In the genomic region with DNA sequence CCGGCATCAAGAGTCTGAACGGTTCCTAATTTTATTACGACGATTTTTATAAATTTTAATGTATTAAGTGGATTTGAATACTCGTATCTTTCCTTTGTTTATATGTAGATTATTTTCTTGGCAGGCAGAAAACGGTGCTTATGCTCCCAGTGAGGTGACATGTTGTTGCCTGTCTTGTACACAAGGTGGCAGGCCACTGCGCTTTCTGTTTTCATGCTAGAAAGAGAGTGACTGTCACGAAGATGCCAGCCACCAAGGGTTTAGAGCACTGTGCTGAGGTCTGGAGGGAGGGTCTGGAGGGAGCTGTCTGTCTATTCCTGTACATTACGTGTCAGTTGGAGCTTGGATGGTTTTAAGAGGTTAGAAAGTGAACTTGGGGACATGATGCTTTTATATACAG, we compare ENCODE assay signal across 8 cellular contexts.
DNase-seq lines count a peak whose midpoint lies in the region; ATAC-seq and TF ChIP-seq lines count a peak whose summit lies in the region.

No MANE protein-coding gene starts in this region.

- peaks cover 22% of the 10 kb centered on the region for H3K36me3 Mint-ChIP-seq in nephron progenitor cell (ENCODE audit: low read depth)

- H3K27me3 Mint-ChIP-seq in nephron progenitor cell (ENCODE audit: low read depth, poor library complexity), result peaks cover 3% of the 10 kb centered on the region

- peak; percentile 60 for TF ChIP-seq CTCF in Loucy (conservative IDR thresholded peaks at IDR 0.05; ENCODE audit: low read length)
- TF ChIP-seq CTCF in WI38 (IDR thresholded peaks at IDR 0.05; ENCODE audit: low read depth, low read length), result peak; percentile 46
- peak; percentile 25 for TF ChIP-seq CTCF in nephron progenitor cell (IDR thresholded peaks at IDR 0.05)

- no peaks in the 10 kb centered on the region for H4K20me1 ChIP-seq in Loucy (ENCODE audit: insufficient read depth, low read length, poor library complexity, severe bottlenecking)

- no peaks in the 10 kb centered on the region for H3K36me3 ChIP-seq in Loucy (ENCODE audit: insufficient read depth, low read length)

- H3K4me3 ChIP-seq in Loucy (ENCODE audit: low read length, poor library complexity, severe bottlenecking) (no peak overlapping the region), WI38 (ENCODE audit: low read depth, low read length) (no peak overlapping the region)

- peaks cover 46% of the 10 kb centered on the region for H3K9me3 Mint-ChIP-seq in nephron progenitor cell

- H3K4me1 Mint-ChIP-seq in nephron progenitor cell, result peaks cover 24% of the 10 kb centered on the region

- H3K4me2 ChIP-seq in Loucy (ENCODE audit: low read depth, low read length, poor library complexity, severe bottlenecking), result no peak overlapping the region

- DNase-seq in ELR (ENCODE audit: low read depth), result peak; percentile 47
- peak; percentile 9 for DNase-seq in effector CD4-positive, alpha-beta T cell
- DNase-seq in nephron progenitor cell, result no peak
- no peak for DNase-seq in ureter (ENCODE audit: low spot score)
- DNase-seq in NCI-H774 (lab: John Stamatoyannopoulos, UW), result no peak

- no peaks in the 10 kb centered on the region for H3F3A ChIP-seq in Loucy (ENCODE audit: low read depth)

- no peak overlapping the region; the same call in 1 of the 2 replicates for H2AFZ ChIP-seq in Loucy (ENCODE audit: low read length)

- no peaks in the 10 kb centered on the region for H3K79me2 ChIP-seq in Loucy (ENCODE audit: insufficient read depth, low read length)

- no peaks in the 10 kb centered on the region for H3K27me3 ChIP-seq in Loucy (ENCODE audit: insufficient read depth, low read length, poor library complexity, severe bottlenecking)

- H3K9ac ChIP-seq in Loucy (ENCODE audit: low read depth, low read length, poor library complexity, severe bottlenecking), result no peak overlapping the region

- H3K4me3 Mint-ChIP-seq in nephron progenitor cell, result no peak overlapping the region

- peaks cover 6% of the 10 kb centered on the region for H3K4me1 ChIP-seq in Loucy (ENCODE audit: insufficient read depth, low read length, poor library complexity, severe bottlenecking)

- H3K9me2 ChIP-seq in Loucy (replicated peaks; ENCODE audit: low read depth, low read length), result no peaks in the 10 kb centered on the region

- ATAC-seq in GM21390 (IDR thresholded peaks at IDR 0.05; ENCODE audit: unreplicated experiment), result peak; percentile 88

- no peaks in the 10 kb centered on the region for H3K9me3 ChIP-seq in Loucy (ENCODE audit: insufficient read depth, low read depth, low read length)

- H3K27ac Mint-ChIP-seq in nephron progenitor cell, result no peak overlapping the region

Comparison
In these comparisons a context has a peak if more than half of its experiments do, and no peak if none do; other contexts are left out.
1. DNase-seq: peak in ELR (single experiment) and effector CD4-positive, alpha-beta T cell (single experiment); none in nephron progenitor cell (single experiment), ureter (single experiment) and NCI-H774 (single experiment).
2. Peak in every context shown above with its lines, with median percentiles within 50 percentile points of each other: CTCF ChIP-seq.